In genomic region chrX:41118156-41118555, GRCh38 we compare ENCODE assay signal across 15 cellular contexts. TPM values are rescaled to one million over a fixed set of nuclear protein-coding genes. Genes with fewer than 3 reads are reported as not detected.
DNase-seq lines count a peak whose midpoint lies in the region; ATAC-seq and TF ChIP-seq lines count a peak whose summit lies in the region.
"Had no signal": no experiment of that assay in that cellular context is flagged by ENCODE, and none has a peak within 500 bp of the region (broad histone marks: within the 10 kb centered on the region; RNA-seq: fewer than 3 reads in every experiment).

No MANE protein-coding gene starts in this region.

- POLR2A ChIA-PET in activated naive CD8-positive, alpha-beta T cell treated with anti-CD3 and anti-CD28 coated beads, Interleukin-2, amount 10 ng/mL, durations not matched to agents 7 days and 5 days (lab: Charles Lee) = no interaction called here

- no peaks in the 10 kb centered on the region for H3K27me3 ChIP-seq in vagina
- H3K27me3 ChIP-seq: Peyer's patch, upper lobe of right lung had no signal

- no peaks in the 10 kb centered on the region for H3K36me3 ChIP-seq in vagina
- H3K36me3 ChIP-seq: Peyer's patch, upper lobe of right lung had no signal

- TF ChIP-seq CTCF in VCaP (conservative IDR thresholded peaks at IDR 0.05) (no peak), vagina (IDR thresholded peaks at IDR 0.05) (no peak)

- no peak overlapping the region for H3K4me3 ChIP-seq in vagina
- H3K4me3 ChIP-seq: mucosa of descending colon, Peyer's patch, upper lobe of right lung had no signal

- no peaks in the 10 kb centered on the region for H3K36me3 Mint-ChIP-seq in activated naive CD8-positive, alpha-beta T cell treated with anti-CD3 and anti-CD28 coated beads, Interleukin-2, amount 10 ng/mL, durations not matched to agents 7 days and 5 days

- no peaks in the 10 kb centered on the region for H3K9me3 ChIP-seq in vagina
- H3K9me3 ChIP-seq: mucosa of descending colon, Peyer's patch, upper lobe of right lung had no signal

- H3K27me3 Mint-ChIP-seq in activated naive CD8-positive, alpha-beta T cell treated with anti-CD3 and anti-CD28 coated beads, Interleukin-2, amount 10 ng/mL, durations not matched to agents 7 days and 5 days = no peaks in the 10 kb centered on the region

- peak overlapping the region; percentile 76 for H3K4me3 Mint-ChIP-seq in activated naive CD8-positive, alpha-beta T cell treated with anti-CD3 and anti-CD28 coated beads, Interleukin-2, amount 10 ng/mL, durations not matched to agents 7 days and 5 days

- no peak for TF ChIP-seq POLR2A in vagina (IDR thresholded peaks at IDR 0.05)

- H3K4me1 Mint-ChIP-seq in activated naive CD8-positive, alpha-beta T cell treated with anti-CD3 and anti-CD28 coated beads, Interleukin-2, amount 10 ng/mL, durations not matched to agents 7 days and 5 days = peaks cover 52% of the 10 kb centered on the region

- H3K9me3 Mint-ChIP-seq in activated naive CD8-positive, alpha-beta T cell treated with anti-CD3 and anti-CD28 coated beads, Interleukin-2, amount 10 ng/mL, durations not matched to agents 7 days and 5 days = no peaks in the 10 kb centered on the region

- H3K27ac ChIP-seq in VCaP (peak overlapping the region; percentile 67; the same call in 1 of the 2 replicates), vagina (no peak overlapping the region)
- H3K27ac ChIP-seq: 22Rv1, upper lobe of right lung had no signal

- peak overlapping the region; percentile 80 for H3K27ac Mint-ChIP-seq in activated naive CD8-positive, alpha-beta T cell treated with anti-CD3 and anti-CD28 coated beads, Interleukin-2, amount 10 ng/mL, durations not matched to agents 7 days and 5 days

- peak; percentile 33 to 42 for ATAC-seq in activated CD4-positive, CD25-positive, alpha-beta regulatory T cell treated with anti-CD3 and anti-CD28 coated beads, Interleukin-2, amount 50 U/mL, for 24 hours
- peak; percentile 30 for ATAC-seq in activated naive CD8-positive, alpha-beta T cell treated with anti-CD3 and anti-CD28 coated beads, Interleukin-2, amount 10 ng/mL, durations not matched to agents 7 days and 5 days (ENCODE audit: low read depth)
- ATAC-seq in GM19397 (IDR thresholded peaks at IDR 0.05; ENCODE audit: unreplicated experiment) = no peak
- ATAC-seq: mucosa of descending colon, upper lobe of right lung had no signal

- peaks cover 23% of the 10 kb centered on the region for H3K4me1 ChIP-seq in vagina

- no peak for DNase-seq in activated CD4-positive, CD25-positive, alpha-beta regulatory T cell treated with anti-CD3 and anti-CD28 coated beads, Interleukin-2, amount 50 U/mL, for 72 hours
- DNase-seq in activated naive CD8-positive, alpha-beta T cell treated with anti-CD3 and anti-CD28 coated beads, Interleukin-2, amount 10 ng/mL, durations not matched to agents 7 days and 5 days = no peak
- peak; percentile 39 for DNase-seq in stimulated activated CD4-positive, alpha-beta T cell treated with anti-CD3 and anti-CD28 coated beads, Interleukin-4, amount 100 ng/mL, for 24 hours
- DNase-seq in vagina (ENCODE audit: extremely low spot score in 2 of 2) (no peak), anterior cingulate cortex (lab: John Stamatoyannopoulos, UW) (no peak)
- DNase-seq: head of caudate nucleus, mucosa of descending colon, NCI-H1930, NCI-H69, Peyer's patch, upper lobe of right lung had no signal

- intact Hi-C loops in vagina (cut with DNase I) = loop anchor here (10.0 kb wide), 1 partner anchor 463 kb away; no protein-coding TSS in a partner anchor

RNA-seq across cellular contexts. Expression of gene USP9X, which starts 32.9 kb away (rescaled TPM):
- 10 to 100 TPM; 56.9 to 65.7 TPM for total RNA-seq in activated naive CD8-positive, alpha-beta T cell treated with anti-CD3 and anti-CD28 coated beads, Interleukin-2, amount 10 ng/mL, durations not matched to agents 7 days and 5 days
- total RNA-seq in vagina = 72.4 TPM
